Comparison of ENCODE assay signal across 14 cellular contexts in genomic region chr11:27754035-27755017, GRCh38. TPM values are rescaled to one million over a fixed set of nuclear protein-coding genes. Genes with fewer than 3 reads are reported as not detected.
DNase-seq lines count a peak whose midpoint lies in the region; ATAC-seq, FAIRE-seq and TF ChIP-seq lines count a peak whose summit lies in the region.
"Had no signal": no experiment of that assay in that cellular context is flagged by ENCODE, and none has a peak within 500 bp of the region (broad histone marks: within the 10 kb centered on the region; RNA-seq: fewer than 3 reads in every experiment).

No MANE protein-coding gene starts in this region.

- H4K20me1 ChIP-seq in hepatocyte (ENCODE audit: insufficient read depth, poor library complexity, severe bottlenecking) = no peaks in the 10 kb centered on the region

- H3K27me3 ChIP-seq in H7 (ENCODE audit: control insufficient read depth, insufficient read depth, low read length) = peaks cover 1% of the 10 kb centered on the region; the same call in 1 of the 2 replicates
- no peaks in the 10 kb centered on the region for H3K27me3 ChIP-seq in hepatocyte
- H3K27me3 ChIP-seq: esophagus muscularis mucosa had no signal

- TF ChIP-seq CTCF in astrocyte of the cerebellum (IDR thresholded peaks at IDR 0.05; ENCODE audit: low read depth, low read length, missing control alignments) (no peak), hepatocyte (IDR thresholded peaks at IDR 0.05; ENCODE audit: poor library complexity) (no peak)

- no peak overlapping the region for H3K27ac ChIP-seq in hepatocyte
- H3K27ac ChIP-seq: esophagus muscularis mucosa had no signal

- H3K36me3 ChIP-seq in H7 (replicated peaks; ENCODE audit: control insufficient read depth, insufficient read depth, low read length) (no peaks in the 10 kb centered on the region), hepatocyte (replicated peaks; ENCODE audit: insufficient read depth, low read depth) (no peaks in the 10 kb centered on the region)
- H3K36me3 ChIP-seq: esophagus muscularis mucosa had no signal

- H3K4me2 ChIP-seq in hepatocyte = no peak overlapping the region

- FAIRE-seq in GM18507 (lab: Jason Lieb, UNC) = peak; percentile 29
- FAIRE-seq: keratinocyte had no signal

- H3K9me3 ChIP-seq in hepatocyte (ENCODE audit: low read depth) = no peaks in the 10 kb centered on the region
- H3K9me3 ChIP-seq: esophagus muscularis mucosa had no signal

- H3K4me3 ChIP-seq in astrocyte of the cerebellum (ENCODE audit: low read depth, low read length) (no peak overlapping the region), H7 (ENCODE audit: insufficient read depth, low read depth, low read length) (no peak overlapping the region), hepatocyte (no peak overlapping the region)
- H3K4me3 ChIP-seq: esophagus muscularis mucosa had no signal

- peak; percentile 80 for ATAC-seq in HG03432 (IDR thresholded peaks at IDR 0.05; ENCODE audit: unreplicated experiment)

- DNase-seq in GM18507 (ENCODE audit: extremely low spot score, insufficient read length, low read depth) (peak; percentile 2), astrocyte of the cerebellum (ENCODE audit: low read depth) (peak; percentile 87), non-pigmented ciliary epithelial cell (ENCODE audit: low read depth) (peak; percentile 73), H7 (no peak), hepatocyte (ENCODE audit: low spot score) (no peak)
- DNase-seq in NK-92 treated with Interleukin-12 subunit alpha and Interleukin-12 subunit beta, amount 100 ng/mL, for 24 hours (lab: John Stamatoyannopoulos, UW) = no peak
- no peak for DNase-seq in stimulated activated naive CD4-positive, alpha-beta T cell (lab: John Stamatoyannopoulos, UW)
- DNase-seq: amygdala, NCI-H524 treated with DMSO at 0.1 percent for 48 hours, T-helper 1 cell had no signal

- no peaks in the 10 kb centered on the region for H3K9me2 ChIP-seq in hepatocyte (replicated peaks; ENCODE audit: insufficient read depth)

- 79% methylated on average over 13 of the region's 13 CpGs for WGBS in hepatocyte (ENCODE audit: low lambda C conversion rate, missing lambda C conversion rate)

- H3K4me1 ChIP-seq in hepatocyte (ENCODE audit: insufficient read depth) = no peaks in the 10 kb centered on the region
- H3K4me1 ChIP-seq: esophagus muscularis mucosa had no signal

- no peak overlapping the region for H2AFZ ChIP-seq in hepatocyte

- no peaks in the 10 kb centered on the region for H3K79me2 ChIP-seq in hepatocyte

- in situ Hi-C loops in astrocyte of the cerebellum (cut with HindIII; ENCODE audit: low sequenced_read_pairs) = no loop called here

RNA-seq across cellular contexts. Expression of gene BDNF, which starts 54.1 kb away (rescaled TPM):
- 2.2 and 2.9 TPM in 2 replicates for total RNA-seq in H7 (2014; rRNA removed; shearing (Covaris generic))
- 8.8 and 9.0 TPM in 2 replicates for total RNA-seq in hepatocyte
- polyA plus RNA-seq in hepatocyte = 4.9 and 7.8 TPM in 2 replicates
- total RNA-seq: activated CD8-positive, alpha-beta memory T cell treated with anti-CD3 and anti-CD28 coated beads for 36 hours had no signal

Comparison
In these comparisons a context has a peak if more than half of its experiments do, and no peak if none do; other contexts are left out.
1. DNase-seq: peak in GM18507 (single experiment), astrocyte of the cerebellum (single experiment) and non-pigmented ciliary epithelial cell (single experiment); none in H7 (single experiment), NK-92 treated with Interleukin-12 subunit alpha and Interleukin-12 subunit beta, amount 100 ng/mL, for 24 hours (single experiment), stimulated activated naive CD4-positive, alpha-beta T cell (0 of 6) and hepatocyte (single experiment).